Comparison of ENCODE assay signal across 1 cellular context in the genomic region with DNA sequence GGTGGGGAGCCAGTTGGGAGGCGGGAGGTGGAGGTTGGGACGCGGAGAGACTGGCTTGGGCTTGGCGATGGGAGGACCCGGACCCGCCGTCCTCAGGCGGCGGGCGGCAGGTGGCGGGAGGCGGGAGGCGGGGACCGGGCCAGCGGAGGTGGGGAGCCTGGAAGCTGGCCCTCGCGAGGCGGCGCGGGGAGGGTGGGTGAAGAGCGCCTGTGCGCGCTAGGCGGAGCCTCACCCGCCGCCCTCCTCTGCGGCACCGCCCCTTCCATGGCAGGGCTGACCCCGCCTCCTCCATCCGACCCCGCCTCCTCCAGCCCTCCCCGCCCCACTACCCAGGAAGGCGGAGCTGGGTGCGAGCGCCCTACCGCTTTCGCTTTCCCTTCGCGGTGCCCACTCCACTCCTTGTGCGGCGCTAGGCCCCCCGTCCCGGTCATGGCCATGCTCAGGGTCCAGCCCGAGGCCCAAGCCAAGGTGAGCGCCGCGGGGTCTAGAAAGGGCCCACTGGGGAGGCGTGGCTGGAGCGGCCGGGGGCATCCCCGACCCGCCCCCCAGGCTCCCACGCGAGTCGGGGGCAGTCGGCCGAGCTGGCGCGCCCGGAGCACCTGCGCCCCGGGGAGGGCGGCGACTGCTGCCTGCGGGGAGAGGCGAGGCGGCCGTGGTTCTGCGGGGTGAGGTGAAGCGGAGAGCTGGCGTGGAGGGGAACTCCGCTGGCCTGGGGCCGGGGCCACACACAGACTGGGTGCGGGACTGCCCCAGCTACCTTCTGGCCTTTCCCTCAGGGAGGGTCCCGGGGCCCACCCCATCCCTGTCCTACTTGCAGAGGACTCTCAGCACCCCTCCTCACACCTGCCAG.
TF ChIP-seq lines count a peak whose summit lies in the region.

A gene (plus strand): TSS at position 361 of the 850 bp plus-strand sequence. CDS start 69 bp downstream, at position 430.

TF ChIP-seq in HepG2, 621 proteins besides CTCF, POLR2A, EP300 and RAD21 (continued from another document and continues in another):
- TF ChIP-seq, protein P1, sequence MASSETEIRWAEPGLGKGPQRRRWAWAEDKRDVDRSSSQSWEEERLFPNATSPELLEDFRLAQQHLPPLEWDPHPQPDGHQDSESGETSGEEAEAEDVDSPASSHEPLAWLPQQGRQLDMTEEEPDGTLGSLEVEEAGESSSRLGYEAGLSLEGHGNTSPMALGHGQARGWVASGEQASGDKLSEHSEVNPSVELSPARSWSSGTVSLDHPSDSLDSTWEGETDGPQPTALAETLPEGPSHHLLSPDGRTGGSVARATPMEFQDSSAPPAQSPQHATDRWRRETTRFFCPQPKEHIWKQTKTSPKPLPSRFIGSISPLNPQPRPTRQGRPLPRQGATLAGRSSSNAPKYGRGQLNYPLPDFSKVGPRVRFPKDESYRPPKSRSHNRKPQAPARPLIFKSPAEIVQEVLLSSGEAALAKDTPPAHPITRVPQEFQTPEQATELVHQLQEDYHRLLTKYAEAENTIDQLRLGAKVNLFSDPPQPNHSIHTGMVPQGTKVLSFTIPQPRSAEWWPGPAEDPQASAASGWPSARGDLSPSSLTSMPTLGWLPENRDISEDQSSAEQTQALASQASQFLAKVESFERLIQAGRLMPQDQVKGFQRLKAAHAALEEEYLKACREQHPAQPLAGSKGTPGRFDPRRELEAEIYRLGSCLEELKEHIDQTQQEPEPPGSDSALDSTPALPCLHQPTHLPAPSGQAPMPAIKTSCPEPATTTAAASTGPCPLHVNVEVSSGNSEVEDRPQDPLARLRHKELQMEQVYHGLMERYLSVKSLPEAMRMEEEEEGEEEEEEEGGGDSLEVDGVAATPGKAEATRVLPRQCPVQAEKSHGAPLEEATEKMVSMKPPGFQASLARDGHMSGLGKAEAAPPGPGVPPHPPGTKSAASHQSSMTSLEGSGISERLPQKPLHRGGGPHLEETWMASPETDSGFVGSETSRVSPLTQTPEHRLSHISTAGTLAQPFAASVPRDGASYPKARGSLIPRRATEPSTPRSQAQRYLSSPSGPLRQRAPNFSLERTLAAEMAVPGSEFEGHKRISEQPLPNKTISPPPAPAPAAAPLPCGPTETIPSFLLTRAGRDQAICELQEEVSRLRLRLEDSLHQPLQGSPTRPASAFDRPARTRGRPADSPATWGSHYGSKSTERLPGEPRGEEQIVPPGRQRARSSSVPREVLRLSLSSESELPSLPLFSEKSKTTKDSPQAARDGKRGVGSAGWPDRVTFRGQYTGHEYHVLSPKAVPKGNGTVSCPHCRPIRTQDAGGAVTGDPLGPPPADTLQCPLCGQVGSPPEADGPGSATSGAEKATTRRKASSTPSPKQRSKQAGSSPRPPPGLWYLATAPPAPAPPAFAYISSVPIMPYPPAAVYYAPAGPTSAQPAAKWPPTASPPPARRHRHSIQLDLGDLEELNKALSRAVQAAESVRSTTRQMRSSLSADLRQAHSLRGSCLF (CRISPR knock-in tag; IDR thresholded peaks at IDR 0.05; ENCODE audit: borderline replicate concordance): no peak
- TF ChIP-seq TMF1 (CRISPR knock-in tag; IDR thresholded peaks at IDR 0.05; ENCODE audit: low read depth) (no peak), RAD51 (IDR thresholded peaks at IDR 0.05; ENCODE audit: borderline replicate concordance) (no peak), PCBP1 (IDR thresholded peaks at IDR 0.05; ENCODE audit: borderline replicate concordance, low read depth, low read length) (no peak), ZNF326 (CRISPR knock-in tag; IDR thresholded peaks at IDR 0.05; ENCODE audit: borderline replicate concordance) (no peak; the same call in 1 of the 2 replicates), TCF12 (IDR thresholded peaks at IDR 0.05) (no peak), TCF12 (CRISPR knock-in tag; IDR thresholded peaks at IDR 0.05) (peak; percentile 93), ATM (IDR thresholded peaks at IDR 0.05; ENCODE audit: borderline replicate concordance) (no peak), CHCHD3 (CRISPR knock-in tag; IDR thresholded peaks at IDR 0.05) (no peak; the same call in 1 of the 2 replicates), MED1 (CRISPR knock-in tag; IDR thresholded peaks at IDR 0.05) (peak; percentile 92), RBFOX2 (IDR thresholded peaks at IDR 0.05; ENCODE audit: low read depth, low read length) (peak; percentile 98), KDM5A (IDR thresholded peaks at IDR 0.05; ENCODE audit: borderline replicate concordance, low read length) (peak; percentile 87), ASH2L (IDR thresholded peaks at IDR 0.05; ENCODE audit: insufficient read length, low read depth, low read length) (peak; percentile 98), SETDB1 (CRISPR knock-in tag; IDR thresholded peaks at IDR 0.05; ENCODE audit: borderline replicate concordance) (no peak), ZNF367 (CRISPR knock-in tag; IDR thresholded peaks at IDR 0.05; ENCODE audit: borderline replicate concordance) (peak; percentile 68; the same call in 1 of the 2 replicates), RARA (CRISPR knock-in tag; IDR thresholded peaks at IDR 0.05) (peak; percentile 53), PRPF4 (IDR thresholded peaks at IDR 0.05; ENCODE audit: low read depth, low read length, poor library complexity, severe bottlenecking) (no peak), HOXA7 (CRISPR knock-in tag; IDR thresholded peaks at IDR 0.05) (no peak), MED8 (CRISPR knock-in tag; IDR thresholded peaks at IDR 0.05; ENCODE audit: insufficient replicate concordance) (peak; percentile 83), NFE2 (CRISPR knock-in tag; IDR thresholded peaks at IDR 0.05) (no peak), SOX13 (IDR thresholded peaks at IDR 0.05) (0 out of 2 replicates have a peak, but pooled peaks have one; percentile 32), SOX13 (CRISPR knock-in tag; conservative IDR thresholded peaks at IDR 0.05 in 1 of 2, IDR thresholded peaks at IDR 0.05 in 1 of 2) (peak in 1 of 2 experiments; percentile 63; a peak in 1 of 4 replicates), KDM2A (CRISPR knock-in tag; IDR thresholded peaks at IDR 0.05; ENCODE audit: borderline replicate concordance, low read depth) (peak; percentile 82), FIP1L1 (IDR thresholded peaks at IDR 0.05; ENCODE audit: borderline replicate concordance, insufficient read depth, low read depth, low read length) (no peak), ZFP41 (CRISPR knock-in tag; IDR thresholded peaks at IDR 0.05; ENCODE audit: borderline replicate concordance) (no peak), ZNF780A (CRISPR knock-in tag; IDR thresholded peaks at IDR 0.05) (no peak), ZNF782 (CRISPR knock-in tag; IDR thresholded peaks at IDR 0.05; ENCODE audit: borderline replicate concordance) (peak; percentile 23; the same call in 1 of the 2 replicates), KMT2A (CRISPR knock-in tag; IDR thresholded peaks at IDR 0.05) (peak; percentile 99), ZKSCAN1 (IDR thresholded peaks at IDR 0.05; ENCODE audit: low read length) (no peak), CBX2 (IDR thresholded peaks at IDR 0.05; ENCODE audit: low read depth, low read length) (no peak), CBX2 (CRISPR knock-in tag; IDR thresholded peaks at IDR 0.05; ENCODE audit: low read depth) (peak; percentile 36; the same call in 1 of the 2 replicates)
- TF ChIP-seq, protein P2, sequence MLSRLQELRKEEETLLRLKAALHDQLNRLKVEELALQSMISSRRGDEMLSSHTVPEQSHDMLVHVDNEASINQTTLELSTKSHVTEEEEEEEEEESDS (CRISPR knock-in tag; IDR thresholded peaks at IDR 0.05; ENCODE audit: borderline replicate concordance): no peak
- TF ChIP-seq, protein P3, sequence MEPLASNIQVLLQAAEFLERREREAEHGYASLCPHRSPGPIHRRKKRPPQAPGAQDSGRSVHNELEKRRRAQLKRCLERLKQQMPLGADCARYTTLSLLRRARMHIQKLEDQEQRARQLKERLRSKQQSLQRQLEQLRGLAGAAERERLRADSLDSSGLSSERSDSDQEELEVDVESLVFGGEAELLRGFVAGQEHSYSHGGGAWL (CRISPR knock-in tag; IDR thresholded peaks at IDR 0.05): peak; percentile 98
- TF ChIP-seq, protein P4, sequence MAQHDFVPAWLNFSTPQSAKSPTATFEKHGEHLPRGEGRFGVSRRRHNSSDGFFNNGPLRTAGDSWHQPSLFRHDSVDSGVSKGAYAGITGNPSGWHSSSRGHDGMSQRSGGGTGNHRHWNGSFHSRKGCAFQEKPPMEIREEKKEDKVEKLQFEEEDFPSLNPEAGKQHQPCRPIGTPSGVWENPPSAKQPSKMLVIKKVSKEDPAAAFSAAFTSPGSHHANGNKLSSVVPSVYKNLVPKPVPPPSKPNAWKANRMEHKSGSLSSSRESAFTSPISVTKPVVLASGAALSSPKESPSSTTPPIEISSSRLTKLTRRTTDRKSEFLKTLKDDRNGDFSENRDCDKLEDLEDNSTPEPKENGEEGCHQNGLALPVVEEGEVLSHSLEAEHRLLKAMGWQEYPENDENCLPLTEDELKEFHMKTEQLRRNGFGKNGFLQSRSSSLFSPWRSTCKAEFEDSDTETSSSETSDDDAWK (CRISPR knock-in tag; IDR thresholded peaks at IDR 0.05): no peak
- TF ChIP-seq, protein P5, sequence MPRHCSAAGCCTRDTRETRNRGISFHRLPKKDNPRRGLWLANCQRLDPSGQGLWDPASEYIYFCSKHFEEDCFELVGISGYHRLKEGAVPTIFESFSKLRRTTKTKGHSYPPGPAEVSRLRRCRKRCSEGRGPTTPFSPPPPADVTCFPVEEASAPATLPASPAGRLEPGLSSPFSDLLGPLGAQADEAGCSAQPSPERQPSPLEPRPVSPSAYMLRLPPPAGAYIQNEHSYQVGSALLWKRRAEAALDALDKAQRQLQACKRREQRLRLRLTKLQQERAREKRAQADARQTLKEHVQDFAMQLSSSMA (CRISPR knock-in tag; IDR thresholded peaks at IDR 0.05): no peak
- TF ChIP-seq, protein P6, sequence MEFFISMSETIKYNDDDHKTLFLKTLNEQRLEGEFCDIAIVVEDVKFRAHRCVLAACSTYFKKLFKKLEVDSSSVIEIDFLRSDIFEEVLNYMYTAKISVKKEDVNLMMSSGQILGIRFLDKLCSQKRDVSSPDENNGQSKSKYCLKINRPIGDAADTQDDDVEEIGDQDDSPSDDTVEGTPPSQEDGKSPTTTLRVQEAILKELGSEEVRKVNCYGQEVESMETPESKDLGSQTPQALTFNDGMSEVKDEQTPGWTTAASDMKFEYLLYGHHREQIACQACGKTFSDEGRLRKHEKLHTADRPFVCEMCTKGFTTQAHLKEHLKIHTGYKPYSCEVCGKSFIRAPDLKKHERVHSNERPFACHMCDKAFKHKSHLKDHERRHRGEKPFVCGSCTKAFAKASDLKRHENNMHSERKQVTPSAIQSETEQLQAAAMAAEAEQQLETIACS (CRISPR knock-in tag; IDR thresholded peaks at IDR 0.05): peak; percentile 62
- TF ChIP-seq, protein P7, sequence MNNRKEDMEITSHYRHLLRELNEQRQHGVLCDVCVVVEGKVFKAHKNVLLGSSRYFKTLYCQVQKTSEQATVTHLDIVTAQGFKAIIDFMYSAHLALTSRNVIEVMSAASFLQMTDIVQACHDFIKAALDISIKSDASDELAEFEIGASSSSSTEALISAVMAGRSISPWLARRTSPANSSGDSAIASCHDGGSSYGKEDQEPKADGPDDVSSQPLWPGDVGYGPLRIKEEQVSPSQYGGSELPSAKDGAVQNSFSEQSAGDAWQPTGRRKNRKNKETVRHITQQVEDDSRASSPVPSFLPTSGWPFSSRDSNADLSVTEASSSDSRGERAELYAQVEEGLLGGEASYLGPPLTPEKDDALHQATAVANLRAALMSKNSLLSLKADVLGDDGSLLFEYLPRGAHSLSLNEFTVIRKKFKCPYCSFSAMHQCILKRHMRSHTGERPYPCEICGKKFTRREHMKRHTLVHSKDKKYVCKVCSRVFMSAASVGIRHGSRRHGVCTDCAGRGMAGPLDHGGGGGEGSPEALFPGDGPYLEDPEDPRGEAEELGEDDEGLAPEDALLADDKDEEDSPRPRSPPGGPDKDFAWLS (CRISPR knock-in tag; IDR thresholded peaks at IDR 0.05; ENCODE audit: borderline replicate concordance): no peak
- TF ChIP-seq, protein P8, sequence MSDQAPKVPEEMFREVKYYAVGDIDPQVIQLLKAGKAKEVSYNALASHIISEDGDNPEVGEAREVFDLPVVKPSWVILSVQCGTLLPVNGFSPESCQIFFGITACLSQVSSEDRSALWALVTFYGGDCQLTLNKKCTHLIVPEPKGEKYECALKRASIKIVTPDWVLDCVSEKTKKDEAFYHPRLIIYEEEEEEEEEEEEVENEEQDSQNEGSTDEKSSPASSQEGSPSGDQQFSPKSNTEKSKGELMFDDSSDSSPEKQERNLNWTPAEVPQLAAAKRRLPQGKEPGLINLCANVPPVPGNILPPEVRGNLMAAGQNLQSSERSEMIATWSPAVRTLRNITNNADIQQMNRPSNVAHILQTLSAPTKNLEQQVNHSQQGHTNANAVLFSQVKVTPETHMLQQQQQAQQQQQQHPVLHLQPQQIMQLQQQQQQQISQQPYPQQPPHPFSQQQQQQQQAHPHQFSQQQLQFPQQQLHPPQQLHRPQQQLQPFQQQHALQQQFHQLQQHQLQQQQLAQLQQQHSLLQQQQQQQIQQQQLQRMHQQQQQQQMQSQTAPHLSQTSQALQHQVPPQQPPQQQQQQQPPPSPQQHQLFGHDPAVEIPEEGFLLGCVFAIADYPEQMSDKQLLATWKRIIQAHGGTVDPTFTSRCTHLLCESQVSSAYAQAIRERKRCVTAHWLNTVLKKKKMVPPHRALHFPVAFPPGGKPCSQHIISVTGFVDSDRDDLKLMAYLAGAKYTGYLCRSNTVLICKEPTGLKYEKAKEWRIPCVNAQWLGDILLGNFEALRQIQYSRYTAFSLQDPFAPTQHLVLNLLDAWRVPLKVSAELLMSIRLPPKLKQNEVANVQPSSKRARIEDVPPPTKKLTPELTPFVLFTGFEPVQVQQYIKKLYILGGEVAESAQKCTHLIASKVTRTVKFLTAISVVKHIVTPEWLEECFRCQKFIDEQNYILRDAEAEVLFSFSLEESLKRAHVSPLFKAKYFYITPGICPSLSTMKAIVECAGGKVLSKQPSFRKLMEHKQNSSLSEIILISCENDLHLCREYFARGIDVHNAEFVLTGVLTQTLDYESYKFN (CRISPR knock-in tag; conservative IDR thresholded peaks at IDR 0.05): peak; percentile 76
- TF ChIP-seq, protein P9, sequence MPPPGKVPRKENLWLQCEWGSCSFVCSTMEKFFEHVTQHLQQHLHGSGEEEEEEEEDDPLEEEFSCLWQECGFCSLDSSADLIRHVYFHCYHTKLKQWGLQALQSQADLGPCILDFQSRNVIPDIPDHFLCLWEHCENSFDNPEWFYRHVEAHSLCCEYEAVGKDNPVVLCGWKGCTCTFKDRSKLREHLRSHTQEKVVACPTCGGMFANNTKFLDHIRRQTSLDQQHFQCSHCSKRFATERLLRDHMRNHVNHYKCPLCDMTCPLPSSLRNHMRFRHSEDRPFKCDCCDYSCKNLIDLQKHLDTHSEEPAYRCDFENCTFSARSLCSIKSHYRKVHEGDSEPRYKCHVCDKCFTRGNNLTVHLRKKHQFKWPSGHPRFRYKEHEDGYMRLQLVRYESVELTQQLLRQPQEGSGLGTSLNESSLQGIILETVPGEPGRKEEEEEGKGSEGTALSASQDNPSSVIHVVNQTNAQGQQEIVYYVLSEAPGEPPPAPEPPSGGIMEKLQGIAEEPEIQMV (CRISPR knock-in tag; IDR thresholded peaks at IDR 0.05; ENCODE audit: low read depth): peak; percentile 72; the same call in 1 of the 2 replicates
